In the genomic region with DNA sequence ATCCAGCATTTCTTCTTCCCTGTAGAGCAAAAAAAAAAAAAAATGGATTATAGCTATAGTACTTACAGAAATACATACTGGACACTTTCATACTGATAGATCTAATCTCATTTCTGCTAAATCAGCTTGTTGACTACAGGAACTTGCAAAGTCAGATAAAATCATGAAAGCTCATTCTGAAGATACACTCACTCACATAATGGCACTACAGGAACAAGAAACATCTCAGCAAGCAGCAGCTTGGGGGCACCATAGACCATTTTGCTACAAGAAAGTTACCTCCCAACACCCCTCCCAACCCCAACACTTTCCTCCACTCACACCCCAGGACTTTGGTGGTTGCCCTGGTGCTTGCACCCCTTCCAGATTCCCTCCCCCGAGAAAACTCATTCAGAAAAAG, we compare ENCODE assay signal across 27 cellular contexts. TPM values are rescaled to one million over a fixed set of nuclear protein-coding genes. Genes with fewer than 3 reads are reported as not detected.
DNase-seq lines count a peak whose midpoint lies in the region; ATAC-seq and TF ChIP-seq lines count a peak whose summit lies in the region.
"Had no signal": no experiment of that assay in that cellular context is flagged by ENCODE, and none has a peak within 500 bp of the region (broad histone marks: within the 10 kb centered on the region; RNA-seq: fewer than 3 reads in every experiment).

No MANE protein-coding gene starts in this region.

- H2AFZ ChIP-seq in GM23338 (no peak overlapping the region), SK-N-SH (ENCODE audit: low read depth) (no peak overlapping the region)

- no peaks in the 10 kb centered on the region for H3K36me3 Mint-ChIP-seq in GM23338 (ENCODE audit: low read depth)
- H3K36me3 Mint-ChIP-seq: activated naive CD8-positive, alpha-beta T cell treated with anti-CD3 and anti-CD28 coated beads for 36 hours; immature natural killer cell; naive B cell had no signal

- H4K20me1 ChIP-seq in GM23338 (replicated peaks; ENCODE audit: insufficient read depth) (no peaks in the 10 kb centered on the region), SK-N-SH (ENCODE audit: insufficient read depth) (no peaks in the 10 kb centered on the region)

- H3K4me2 ChIP-seq in GM23338 (no peak overlapping the region), SK-N-SH (no peak overlapping the region)

- no peaks in the 10 kb centered on the region for H3K27me3 Mint-ChIP-seq in GM23338 (ENCODE audit: insufficient read depth, low read depth, poor library complexity)
- H3K27me3 Mint-ChIP-seq: activated naive CD8-positive, alpha-beta T cell treated with anti-CD3 and anti-CD28 coated beads for 36 hours; CD4-positive, alpha-beta T cell; central memory CD8-positive, alpha-beta T cell had no signal

- H3K4me1 ChIP-seq in GM23338 (ENCODE audit: insufficient read depth) (peaks cover 12% of the 10 kb centered on the region), SK-N-SH (ENCODE audit: control insufficient read depth in 1 of 2, insufficient read depth in 2 of 2, low read depth in 1 of 2, low read length in 1 of 2) (peaks cover 0 to 18% of the 10 kb centered on the region in 2 experiments; a peak in 2 of 4 replicates), mucosa of descending colon (ENCODE audit: low read depth) (no peaks in the 10 kb centered on the region)
- H3K4me1 ChIP-seq: foreskin keratinocyte, tibial nerve had no signal

- peaks cover 7% of the 10 kb centered on the region for H3K4me1 Mint-ChIP-seq in GM23338
- H3K4me1 Mint-ChIP-seq: activated naive CD8-positive, alpha-beta T cell treated with anti-CD3 and anti-CD28 coated beads for 36 hours; central memory CD8-positive, alpha-beta T cell; immature natural killer cell; naive B cell had no signal

- H3K79me2 ChIP-seq in GM23338 (replicated peaks; ENCODE audit: insufficient read depth) = no peaks in the 10 kb centered on the region
- H3K79me2 ChIP-seq in SK-N-SH (ENCODE audit: insufficient read depth) = no peaks in the 10 kb centered on the region

- H3K4me3 Mint-ChIP-seq in GM23338 = no peak overlapping the region
- H3K4me3 Mint-ChIP-seq: activated naive CD8-positive, alpha-beta T cell treated with anti-CD3 and anti-CD28 coated beads for 36 hours; CD4-positive, alpha-beta T cell; central memory CD8-positive, alpha-beta T cell; immature natural killer cell; naive B cell had no signal

- H3K9ac ChIP-seq in SK-N-SH = no peak overlapping the region

- in situ Hi-C loops in KBM-7 (cut with MboI; ENCODE audit: low pct_unique_long_range_greater_than_20kb, low sequenced_read_pairs) = no loop called here

- H3K27ac Mint-ChIP-seq in GM23338 = no peak overlapping the region
- H3K27ac Mint-ChIP-seq: activated naive CD8-positive, alpha-beta T cell treated with anti-CD3 and anti-CD28 coated beads for 36 hours; activated T-helper 2 cell treated with anti-CD3 and anti-CD28 coated beads, Interferon-gamma antibody, Interleukin-2, Interleukin-4, amounts not matched to agents 10 μg/mL and 5 μg/mL and 100 μg/mL, durations not matched to agents 14 hours and 24 hours and 36 hours; CD4-positive, alpha-beta T cell; immature natural killer cell had no signal

- 71% methylated on average over 1 of the region's 1 CpG for WGBS in SK-N-SH (ENCODE audit: low lambda C conversion rate)

- intact Hi-C loops in mucosa of descending colon (cut with DNase I, micrococcal nuclease) = no loop called here

- H3K9me2 ChIP-seq in GM23338 (ENCODE audit: insufficient read depth) = no peaks in the 10 kb centered on the region
- H3K9me2 ChIP-seq in SK-N-SH = no peaks in the 10 kb centered on the region

- no peaks in the 10 kb centered on the region for H3F3A ChIP-seq in GM23338 (replicated peaks; ENCODE audit: low read depth)
- no peaks in the 10 kb centered on the region for H3F3A ChIP-seq in SK-N-SH (replicated peaks; ENCODE audit: insufficient read depth)

- no peaks in the 10 kb centered on the region for H3K9me3 ChIP-seq in SK-N-SH
- no peaks in the 10 kb centered on the region for H3K9me3 ChIP-seq in mucosa of descending colon
- H3K9me3 ChIP-seq: tibial nerve had no signal

- no peak overlapping the region for H3K4me3 ChIP-seq in GM23338
- H3K4me3 ChIP-seq in SK-N-SH (ENCODE audit: low read depth in 2 of 2, low read length in 1 of 2) = no peak overlapping the region
- no peak overlapping the region for H3K4me3 ChIP-seq in epithelial cell of proximal tubule (ENCODE audit: low read depth, low read length)
- no peak overlapping the region for H3K4me3 ChIP-seq in mucosa of descending colon
- H3K4me3 ChIP-seq: skin epidermis, tibial nerve had no signal

- no peak for TF ChIP-seq EP300 in SK-N-SH (IDR thresholded peaks at IDR 0.05; ENCODE audit: borderline replicate concordance in 1 of 2, low read depth in 1 of 2, low read length in 1 of 2)

- H3K36me3 ChIP-seq in GM23338 (ENCODE audit: insufficient read depth) (no peaks in the 10 kb centered on the region), SK-N-SH (replicated peaks in 1 of 2; ENCODE audit: control insufficient read depth in 1 of 2, insufficient read depth in 2 of 2, low read length in 1 of 2) (no peaks in the 10 kb centered on the region), mucosa of descending colon (ENCODE audit: low read depth) (no peaks in the 10 kb centered on the region)
- H3K36me3 ChIP-seq: tibial nerve had no signal

- no peaks in the 10 kb centered on the region for H3K9me3 Mint-ChIP-seq in GM23338
- H3K9me3 Mint-ChIP-seq: activated naive CD8-positive, alpha-beta T cell treated with anti-CD3 and anti-CD28 coated beads for 36 hours; activated T-helper 2 cell treated with anti-CD3 and anti-CD28 coated beads, Interferon-gamma antibody, Interleukin-2, Interleukin-4, amounts not matched to agents 10 μg/mL and 5 μg/mL and 100 μg/mL, durations not matched to agents 14 hours and 24 hours and 36 hours; CD4-positive, alpha-beta T cell; central memory CD8-positive, alpha-beta T cell; immature natural killer cell had no signal

- TF ChIP-seq CTCF in GM10248 (IDR thresholded peaks at IDR 0.05; ENCODE audit: control extremely low read depth, extremely low read depth, low read depth, missing control alignments) (peak; percentile 17), GM23338 (conservative IDR thresholded peaks at IDR 0.05; ENCODE audit: low read depth in 2 of 2) (peak; percentile 32 to 66), SK-N-SH (IDR thresholded peaks at IDR 0.05) (no peak; the same call in 1 of the 2 replicates), epithelial cell of proximal tubule (conservative IDR thresholded peaks at IDR 0.05; ENCODE audit: low read depth, low read length) (peak; percentile 14), mucosa of descending colon (IDR thresholded peaks at IDR 0.05) (no peak)

- DNase-seq in GM10248 (ENCODE audit: extremely low spot score) (no peak), GM23338 (ENCODE audit: low spot score) (peak; percentile 21), SK-N-SH (no peak), epithelial cell of proximal tubule (ENCODE audit: low read depth) (no peak), KBM-7 (no peak), mucosa of descending colon (no peak)
- DNase-seq in activated CD4-positive, alpha-beta T cell treated with anti-CD3 and anti-CD28 coated beads, Interleukin-2, amount 50 U/mL, for 48 hours = no peak
- DNase-seq: activated CD4-positive, alpha-beta T cell treated with anti-CD3 and anti-CD28 coated beads, Interleukin-2, amount 50 U/mL, for 4 hours; activated CD8-positive, alpha-beta memory T cell treated with anti-CD3 and anti-CD28 coated beads, Interleukin-2, amount 50 U/mL, for 4 hours; activated naive CD8-positive, alpha-beta T cell treated with anti-CD3 and anti-CD28 coated beads for 36 hours; CD4-positive, alpha-beta T cell; foreskin keratinocyte; H7; immature natural killer cell; mesendoderm; naive B cell; NCI-H1092 treated with DMSO at 0.1 percent for 48 hours; NCI-H2029 treated with DMSO at 0.1 percent for 48 hours; NCI-H2227 treated with DMSO at 0.1 percent for 48 hours; NCI-H748 treated with DMSO at 0.1 percent for 48 hours; occipital lobe; Right ventricle myocardium superior had no signal

- CTCF ChIA-PET in GM10248 (lab: Yijun Ruan, JAX) = interaction anchor here (0.7 to 3.1 kb wide), 7 partner anchors 10 to 77 kb away, joined by 3 to 27 read pairs (median 4); no protein-coding TSS in a partner anchor
- CTCF ChIA-PET in SK-N-SH (lab: Yijun Ruan, JAX) = interaction anchor here (0.7 to 4.8 kb wide), 9 partner anchors 9 to 846 kb away, joined by 3 to 41 read pairs (median 5); no protein-coding TSS in a partner anchor

- TF ChIP-seq RAD21 in SK-N-SH (IDR thresholded peaks at IDR 0.05; ENCODE audit: low read length) = peak; percentile 50

- H3K27ac ChIP-seq in GM23338 (ENCODE audit: low read depth) (no peak overlapping the region), SK-N-SH (ENCODE audit: low read depth in 2 of 2, low read length in 1 of 2) (no peak overlapping the region)
- H3K27ac ChIP-seq: foreskin keratinocyte, skin epidermis, tibial nerve had no signal

- H3K27me3 ChIP-seq in GM23338 (ENCODE audit: insufficient read depth) (no peaks in the 10 kb centered on the region), SK-N-SH (ENCODE audit: insufficient read depth) (no peaks in the 10 kb centered on the region)
- H3K27me3 ChIP-seq: foreskin keratinocyte, tibial nerve had no signal

- POLR2A ChIA-PET in GM10248 (lab: Yijun Ruan, JAX) (no interaction called here), SK-N-SH (lab: Yijun Ruan, JAX) (interaction anchor here (0.6 kb wide), 1 partner anchor 82 kb away, joined by 4 read pairs; no protein-coding TSS in a partner anchor)

- peak; percentile 53; the same call in 2 of the 3 replicates for ATAC-seq in GM23338
- no peak for ATAC-seq in GM21576 (IDR thresholded peaks at IDR 0.05; ENCODE audit: unreplicated experiment)
- ATAC-seq in mucosa of descending colon = no peak
- ATAC-seq: foreskin keratinocyte had no signal

TF ChIP-seq in GM23338, 12 proteins besides CTCF, POLR2A, EP300 and RAD21 (continues in another document):
- no peak for TF ChIP-seq POLR2AphosphoS5 (IDR thresholded peaks at IDR 0.05; ENCODE audit: low read depth)
- no peak for TF ChIP-seq ZNF331 (CRISPR knock-in tag; IDR thresholded peaks at IDR 0.05; ENCODE audit: low read depth)

TF ChIP-seq in SK-N-SH, 30 proteins besides CTCF, POLR2A, EP300 and RAD21 (continues in another document):
- TF ChIP-seq GATA2 (CRISPR knock-in tag; IDR thresholded peaks at IDR 0.05) = peak; percentile 26
- TF ChIP-seq, protein P1, sequence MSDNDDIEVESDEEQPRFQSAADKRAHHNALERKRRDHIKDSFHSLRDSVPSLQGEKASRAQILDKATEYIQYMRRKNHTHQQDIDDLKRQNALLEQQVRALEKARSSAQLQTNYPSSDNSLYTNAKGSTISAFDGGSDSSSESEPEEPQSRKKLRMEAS (IDR thresholded peaks at IDR 0.05; ENCODE audit: low read depth) = no peak
- peak; percentile 26; the same call in 1 of the 2 replicates for TF ChIP-seq RCOR1 (IDR thresholded peaks at IDR 0.05; ENCODE audit: low read length)
- TF ChIP-seq SIN3A (IDR thresholded peaks at IDR 0.05; ENCODE audit: borderline replicate concordance, low read depth, low read length) = no peak
- TF ChIP-seq YY1 (IDR thresholded peaks at IDR 0.05; ENCODE audit: low read depth) = no peak

RNA-seq across cellular contexts. Expression of a gene that starts 4.6 kb away (rescaled TPM):
- 0.04 and 0.07 TPM in 2 replicates for total RNA-seq in GM23338 (2014; rRNA removed; shearing (Covaris generic))
- polyA plus RNA-seq in GM23338 (2016; fragmentation: Nextera tagmentation; extraction: Ambion mirVana) (not detected in 2 replicates), SK-N-SH (2012; rRNA removed) (2.1 and 3.2 TPM in 2 replicates)
- polyA plus RNA-seq in SK-N-SH (2012; cell fraction: cytosol; rRNA removed) = 2.8 and 2.9 TPM in 2 replicates
- polyA plus RNA-seq in SK-N-SH (2012; cell fraction: nucleus; rRNA removed) = 2.0 and 3.2 TPM in 2 replicates
- total RNA-seq in epithelial cell of proximal tubule (0.22 and 0.75 TPM in 2 replicates), mucosa of descending colon (under 1 TPM; 0.28 to 0.46 (median 0.46) TPM)
- polyA plus RNA-seq: immature natural killer cell had no signal

Comparison
In these comparisons a context has a peak if more than half of its experiments do, and no peak if none do; other contexts are left out.
1. CTCF ChIP-seq: peak in GM10248 (single experiment), GM23338 (2 of 2) and epithelial cell of proximal tubule (single experiment); none in SK-N-SH (single experiment) and mucosa of descending colon (single experiment).